24 cellular contexts compared by ENCODE assay signal in genomic region chr6:67493682-67494081, GRCh38.
"Had no signal": no experiment of that assay in that cellular context is flagged by ENCODE, and none has a peak within 500 bp of the region (broad histone marks: within the 10 kb centered on the region; RNA-seq: fewer than 3 reads in every experiment).

No MANE protein-coding gene starts in this region.

- H3K4me3 ChIP-seq: left lung, lower lobe of right lung, pancreas, prostate gland, sigmoid colon, spleen, tibial nerve, uterus had no signal

- DNase-seq: hypothalamus; immature natural killer cell; kidney; left colon; left lung; lower lobe of right lung; mammary epithelial cell; mesenchymal stem cell; naive thymus-derived CD8-positive, alpha-beta T cell; nucleus accumbens; pancreas; posterior cingulate gyrus; retina; right cardiac atrium; sigmoid colon; small intestine; spleen; stimulated activated CD4-positive, alpha-beta T cell treated with anti-CD3 and anti-CD28 coated beads, Interleukin-4, amount 100 ng/mL, for 24 hours; stimulated activated naive CD4-positive, alpha-beta T cell; uterus had no signal

- H3K27ac ChIP-seq: left lung, lower lobe of right lung, pancreas, prostate gland, sigmoid colon, spleen, tibial nerve, uterus had no signal

- H3K4me1 ChIP-seq: left lung, lower lobe of right lung, pancreas, prostate gland, sigmoid colon, spleen, tibial nerve, uterus had no signal

- FAIRE-seq: islet of Langerhans, pancreas had no signal

- ATAC-seq: left colon; left lung; lower lobe of right lung; naive thymus-derived CD8-positive, alpha-beta T cell; pancreas; right cardiac atrium; stimulated activated effector memory CD8-positive, alpha-beta T cell treated with anti-CD3 and anti-CD28 coated beads, Interleukin-12 subunit alpha, Interleukin-12 subunit beta, amount 100 ng/mL, for 72 hours had no signal

- H3K36me3 ChIP-seq: left lung, lower lobe of right lung, pancreas, prostate gland, sigmoid colon, spleen, tibial nerve, uterus had no signal

- H3K27me3 ChIP-seq: left lung, pancreas, sigmoid colon, spleen, tibial nerve, uterus had no signal

- H3K9me3 ChIP-seq: lower lobe of right lung, pancreas, prostate gland, sigmoid colon, uterus had no signal
